19 cellular contexts compared by ENCODE assay signal in the genomic region with DNA sequence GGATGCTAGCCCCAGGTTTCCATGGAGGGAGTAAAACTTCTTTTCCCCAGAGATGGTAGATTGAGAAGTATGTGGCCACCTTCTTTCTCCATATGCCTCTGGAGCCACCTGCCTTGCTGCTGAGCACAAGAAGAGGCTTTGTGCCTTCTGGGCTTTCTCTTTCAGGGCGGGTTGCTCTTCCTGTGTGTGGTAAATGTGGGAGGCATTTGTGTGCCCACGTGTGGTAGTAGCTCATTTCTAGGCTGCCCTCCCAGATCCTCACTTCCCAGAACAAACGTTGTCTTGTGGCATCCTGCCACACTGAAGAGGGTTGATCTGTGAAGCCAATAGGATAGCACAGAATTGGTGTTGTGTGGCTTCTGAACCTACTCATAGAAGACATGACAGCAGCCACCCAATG.
DNase-seq lines count a peak whose midpoint lies in the region; ATAC-seq and TF ChIP-seq lines count a peak whose summit lies in the region.
"Had no signal": no experiment of that assay in that cellular context is flagged by ENCODE, and none has a peak within 500 bp of the region (broad histone marks: within the 10 kb centered on the region; RNA-seq: fewer than 3 reads in every experiment).

No MANE protein-coding gene starts in this region.

- no peak overlapping the region for H3K27ac ChIP-seq in CD4-positive, alpha-beta T cell (ENCODE audit: low read depth, low read length)
- H3K27ac ChIP-seq: C4-2B, thyroid gland had no signal

- no peaks in the 10 kb centered on the region for H3K36me3 Mint-ChIP-seq in activated T-helper 1 cell treated with anti-CD3 and anti-CD28 coated beads, Interleukin-12 subunit alpha, Interleukin-12 subunit beta, Interleukin-2, Interleukin-4 antibody, amounts not matched to agents 30 ng/mL and 10 ng/mL and 1 ng/mL, durations not matched to agents 14 hours and 24 hours and 36 hours (ENCODE audit: low read depth)
- no peaks in the 10 kb centered on the region for H3K36me3 Mint-ChIP-seq in CD4-positive, alpha-beta T cell (ENCODE audit: low read depth)

- ATAC-seq in SK-N-SH treated with all-trans-retinoic acid at 6 μM for 48 hours: peak; percentile 5; the same call in 2 of the 3 replicates
- ATAC-seq in CD4-positive, alpha-beta T cell (ENCODE audit: poor library complexity): no peak
- ATAC-seq: HCT116, T-helper 17 cell had no signal

- H3K4me3 Mint-ChIP-seq in activated T-helper 1 cell treated with anti-CD3 and anti-CD28 coated beads, Interleukin-12 subunit alpha, Interleukin-12 subunit beta, Interleukin-2, Interleukin-4 antibody, amounts not matched to agents 30 ng/mL and 10 ng/mL and 1 ng/mL, durations not matched to agents 14 hours and 24 hours and 36 hours: no peak overlapping the region
- no peak overlapping the region for H3K4me3 Mint-ChIP-seq in CD4-positive, alpha-beta T cell
- H3K4me3 Mint-ChIP-seq: activated CD4-positive, alpha-beta T cell treated with anti-CD3 and anti-CD28 coated beads, Interleukin-2, amount 10 ng/mL, durations not matched to agents 24 days and 14 days; T-helper 17 cell had no signal

- no peaks in the 10 kb centered on the region for H3K27me3 ChIP-seq in CD4-positive, alpha-beta T cell (ENCODE audit: control insufficient read depth, insufficient read depth, low read length)
- H3K27me3 ChIP-seq: thyroid gland had no signal

- no peaks in the 10 kb centered on the region for H3K9me3 ChIP-seq in CD4-positive, alpha-beta T cell (ENCODE audit: control insufficient read depth, low read length)
- H3K9me3 ChIP-seq: thyroid gland had no signal

- H3K27ac Mint-ChIP-seq in activated T-helper 1 cell treated with anti-CD3 and anti-CD28 coated beads, Interleukin-12 subunit alpha, Interleukin-12 subunit beta, Interleukin-2, Interleukin-4 antibody, amounts not matched to agents 30 ng/mL and 10 ng/mL and 1 ng/mL, durations not matched to agents 14 hours and 24 hours and 36 hours: no peak overlapping the region
- no peak overlapping the region for H3K27ac Mint-ChIP-seq in CD4-positive, alpha-beta T cell
- H3K27ac Mint-ChIP-seq: activated CD4-positive, alpha-beta T cell treated with anti-CD3 and anti-CD28 coated beads, Interleukin-2, amount 10 ng/mL, durations not matched to agents 24 days and 14 days; activated T-helper 2 cell treated with anti-CD3 and anti-CD28 coated beads, Interferon-gamma antibody, Interleukin-2, Interleukin-4, amounts not matched to agents 10 μg/mL and 5 μg/mL and 100 μg/mL, durations not matched to agents 14 hours and 24 hours and 36 hours; T-helper 17 cell had no signal

- H3K4me1 Mint-ChIP-seq in activated T-helper 1 cell treated with anti-CD3 and anti-CD28 coated beads, Interleukin-12 subunit alpha, Interleukin-12 subunit beta, Interleukin-2, Interleukin-4 antibody, amounts not matched to agents 30 ng/mL and 10 ng/mL and 1 ng/mL, durations not matched to agents 14 hours and 24 hours and 36 hours (ENCODE audit: low read depth): no peaks in the 10 kb centered on the region
- no peaks in the 10 kb centered on the region for H3K4me1 Mint-ChIP-seq in CD4-positive, alpha-beta T cell (ENCODE audit: low read depth)
- H3K4me1 Mint-ChIP-seq: T-helper 17 cell had no signal

- no peak overlapping the region for H3K4me3 ChIP-seq in fibroblast of the aortic adventitia (ENCODE audit: low read depth, low read length)
- H3K4me3 ChIP-seq: thyroid gland had no signal

- no peaks in the 10 kb centered on the region for H3K27me3 Mint-ChIP-seq in activated T-helper 1 cell treated with anti-CD3 and anti-CD28 coated beads, Interleukin-12 subunit alpha, Interleukin-12 subunit beta, Interleukin-2, Interleukin-4 antibody, amounts not matched to agents 30 ng/mL and 10 ng/mL and 1 ng/mL, durations not matched to agents 14 hours and 24 hours and 36 hours (ENCODE audit: insufficient read depth)
- no peaks in the 10 kb centered on the region for H3K27me3 Mint-ChIP-seq in CD4-positive, alpha-beta T cell
- H3K27me3 Mint-ChIP-seq: activated CD4-positive, alpha-beta T cell treated with anti-CD3 and anti-CD28 coated beads, Interleukin-2, amount 10 ng/mL, durations not matched to agents 24 days and 14 days had no signal

- DNase-seq in COLO829 (ENCODE audit: low spot score) (peak; percentile 45), H4 (ENCODE audit: low spot score) (peak; percentile 88), fibroblast of the aortic adventitia (ENCODE audit: low read depth) (peak; percentile 55), cerebellar nuclear complex (lab: John Stamatoyannopoulos, UW) (no peak), DMS153 (lab: John Stamatoyannopoulos, UW) (no peak)
- DNase-seq in activated T-helper 1 cell treated with anti-CD3 and anti-CD28 coated beads, Interleukin-12 subunit alpha, Interleukin-12 subunit beta, Interleukin-2, Interleukin-4 antibody, amounts not matched to agents 30 ng/mL and 10 ng/mL and 1 ng/mL, durations not matched to agents 14 hours and 24 hours and 36 hours (ENCODE audit: low spot score): no peak
- no peak for DNase-seq in CD4-positive, alpha-beta T cell
- DNase-seq: activated CD4-positive, alpha-beta T cell treated with anti-CD3 and anti-CD28 coated beads, Interleukin-2, amount 10 ng/mL, durations not matched to agents 24 days and 14 days; NCI-H1092 treated with DMSO at 0.1 percent for 48 hours; NCI-H2171 treated with DMSO at 0.1 percent for 48 hours; occipital lobe; RPMI8226; stimulated activated CD4-positive, alpha-beta T cell treated with anti-CD3 and anti-CD28 coated beads, Interleukin-2, amount 100 ng/mL, for 48 hours; T-helper 17 cell; thyroid gland had no signal

- TF ChIP-seq CTCF in fibroblast of the aortic adventitia (IDR thresholded peaks at IDR 0.05; ENCODE audit: insufficient read depth, low read length): no peak
- TF ChIP-seq CTCF in CD4-positive, alpha-beta T cell (IDR thresholded peaks at IDR 0.05): no peak

- intact Hi-C loops in activated T-helper 1 cell treated with anti-CD3 and anti-CD28 coated beads, Interleukin-12 subunit alpha, Interleukin-12 subunit beta, Interleukin-2, Interleukin-4 antibody, amounts not matched to agents 30 ng/mL and 10 ng/mL and 1 ng/mL, durations not matched to agents 14 hours and 24 hours and 36 hours (cut with micrococcal nuclease): no loop called here
- intact Hi-C loops in CD4-positive, alpha-beta T cell (cut with DNase I, micrococcal nuclease): no loop called here

- H3K9me3 Mint-ChIP-seq in activated T-helper 1 cell treated with anti-CD3 and anti-CD28 coated beads, Interleukin-12 subunit alpha, Interleukin-12 subunit beta, Interleukin-2, Interleukin-4 antibody, amounts not matched to agents 30 ng/mL and 10 ng/mL and 1 ng/mL, durations not matched to agents 14 hours and 24 hours and 36 hours: no peaks in the 10 kb centered on the region
- H3K9me3 Mint-ChIP-seq in CD4-positive, alpha-beta T cell: no peaks in the 10 kb centered on the region
- H3K9me3 Mint-ChIP-seq: activated CD4-positive, alpha-beta T cell treated with anti-CD3 and anti-CD28 coated beads, Interleukin-2, amount 10 ng/mL, durations not matched to agents 24 days and 14 days; activated T-helper 2 cell treated with anti-CD3 and anti-CD28 coated beads, Interferon-gamma antibody, Interleukin-2, Interleukin-4, amounts not matched to agents 10 μg/mL and 5 μg/mL and 100 μg/mL, durations not matched to agents 14 hours and 24 hours and 36 hours had no signal

- CTCF ChIA-PET in CD4-positive, alpha-beta T cell (lab: Charles Lee): no interaction called here

- POLR2A ChIA-PET in CD4-positive, alpha-beta T cell (lab: Charles Lee): no interaction called here

TF ChIP-seq in SK-N-SH treated with all-trans-retinoic acid at 6 μM for 48 hours, 23 proteins besides CTCF, POLR2A, EP300 and RAD21 (continues in another document):
- TF ChIP-seq, protein P1, sequence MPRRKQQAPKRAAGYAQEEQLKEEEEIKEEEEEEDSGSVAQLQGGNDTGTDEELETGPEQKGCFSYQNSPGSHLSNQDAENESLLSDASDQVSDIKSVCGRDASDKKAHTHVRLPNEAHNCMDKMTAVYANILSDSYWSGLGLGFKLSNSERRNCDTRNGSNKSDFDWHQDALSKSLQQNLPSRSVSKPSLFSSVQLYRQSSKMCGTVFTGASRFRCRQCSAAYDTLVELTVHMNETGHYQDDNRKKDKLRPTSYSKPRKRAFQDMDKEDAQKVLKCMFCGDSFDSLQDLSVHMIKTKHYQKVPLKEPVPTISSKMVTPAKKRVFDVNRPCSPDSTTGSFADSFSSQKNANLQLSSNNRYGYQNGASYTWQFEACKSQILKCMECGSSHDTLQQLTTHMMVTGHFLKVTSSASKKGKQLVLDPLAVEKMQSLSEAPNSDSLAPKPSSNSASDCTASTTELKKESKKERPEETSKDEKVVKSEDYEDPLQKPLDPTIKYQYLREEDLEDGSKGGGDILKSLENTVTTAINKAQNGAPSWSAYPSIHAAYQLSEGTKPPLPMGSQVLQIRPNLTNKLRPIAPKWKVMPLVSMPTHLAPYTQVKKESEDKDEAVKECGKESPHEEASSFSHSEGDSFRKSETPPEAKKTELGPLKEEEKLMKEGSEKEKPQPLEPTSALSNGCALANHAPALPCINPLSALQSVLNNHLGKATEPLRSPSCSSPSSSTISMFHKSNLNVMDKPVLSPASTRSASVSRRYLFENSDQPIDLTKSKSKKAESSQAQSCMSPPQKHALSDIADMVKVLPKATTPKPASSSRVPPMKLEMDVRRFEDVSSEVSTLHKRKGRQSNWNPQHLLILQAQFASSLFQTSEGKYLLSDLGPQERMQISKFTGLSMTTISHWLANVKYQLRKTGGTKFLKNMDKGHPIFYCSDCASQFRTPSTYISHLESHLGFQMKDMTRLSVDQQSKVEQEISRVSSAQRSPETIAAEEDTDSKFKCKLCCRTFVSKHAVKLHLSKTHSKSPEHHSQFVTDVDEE (CRISPR knock-in tag; IDR thresholded peaks at IDR 0.05): no peak
- no peak for TF ChIP-seq RARB (CRISPR knock-in tag; IDR thresholded peaks at IDR 0.05)
- TF ChIP-seq, protein P2, sequence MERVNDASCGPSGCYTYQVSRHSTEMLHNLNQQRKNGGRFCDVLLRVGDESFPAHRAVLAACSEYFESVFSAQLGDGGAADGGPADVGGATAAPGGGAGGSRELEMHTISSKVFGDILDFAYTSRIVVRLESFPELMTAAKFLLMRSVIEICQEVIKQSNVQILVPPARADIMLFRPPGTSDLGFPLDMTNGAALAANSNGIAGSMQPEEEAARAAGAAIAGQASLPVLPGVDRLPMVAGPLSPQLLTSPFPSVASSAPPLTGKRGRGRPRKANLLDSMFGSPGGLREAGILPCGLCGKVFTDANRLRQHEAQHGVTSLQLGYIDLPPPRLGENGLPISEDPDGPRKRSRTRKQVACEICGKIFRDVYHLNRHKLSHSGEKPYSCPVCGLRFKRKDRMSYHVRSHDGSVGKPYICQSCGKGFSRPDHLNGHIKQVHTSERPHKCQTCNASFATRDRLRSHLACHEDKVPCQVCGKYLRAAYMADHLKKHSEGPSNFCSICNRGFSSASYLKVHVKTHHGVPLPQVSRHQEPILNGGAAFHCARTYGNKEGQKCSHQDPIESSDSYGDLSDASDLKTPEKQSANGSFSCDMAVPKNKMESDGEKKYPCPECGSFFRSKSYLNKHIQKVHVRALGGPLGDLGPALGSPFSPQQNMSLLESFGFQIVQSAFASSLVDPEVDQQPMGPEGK (CRISPR knock-in tag; IDR thresholded peaks at IDR 0.05; ENCODE audit: borderline replicate concordance): no peak
- TF ChIP-seq ARNTL (CRISPR knock-in tag; IDR thresholded peaks at IDR 0.05; ENCODE audit: borderline replicate concordance, low read depth): no peak
- no peak for TF ChIP-seq ZFP30 (CRISPR knock-in tag; IDR thresholded peaks at IDR 0.05)

Comparison
In these comparisons a context has a peak if more than half of its experiments do, and no peak if none do; other contexts are left out.
1. DNase-seq: peak in COLO829 (single experiment), H4 (single experiment) and fibroblast of the aortic adventitia (single experiment); none in cerebellar nuclear complex (0 of 2), activated T-helper 1 cell treated with anti-CD3 and anti-CD28 coated beads, Interleukin-12 subunit alpha, Interleukin-12 subunit beta, Interleukin-2, Interleukin-4 antibody, amounts not matched to agents 30 ng/mL and 10 ng/mL and 1 ng/mL, durations not matched to agents 14 hours and 24 hours and 36 hours (single experiment), DMS153 (single experiment) and CD4-positive, alpha-beta T cell (0 of 10).